ENCODE assay signal across 26 cellular contexts in the genomic region with DNA sequence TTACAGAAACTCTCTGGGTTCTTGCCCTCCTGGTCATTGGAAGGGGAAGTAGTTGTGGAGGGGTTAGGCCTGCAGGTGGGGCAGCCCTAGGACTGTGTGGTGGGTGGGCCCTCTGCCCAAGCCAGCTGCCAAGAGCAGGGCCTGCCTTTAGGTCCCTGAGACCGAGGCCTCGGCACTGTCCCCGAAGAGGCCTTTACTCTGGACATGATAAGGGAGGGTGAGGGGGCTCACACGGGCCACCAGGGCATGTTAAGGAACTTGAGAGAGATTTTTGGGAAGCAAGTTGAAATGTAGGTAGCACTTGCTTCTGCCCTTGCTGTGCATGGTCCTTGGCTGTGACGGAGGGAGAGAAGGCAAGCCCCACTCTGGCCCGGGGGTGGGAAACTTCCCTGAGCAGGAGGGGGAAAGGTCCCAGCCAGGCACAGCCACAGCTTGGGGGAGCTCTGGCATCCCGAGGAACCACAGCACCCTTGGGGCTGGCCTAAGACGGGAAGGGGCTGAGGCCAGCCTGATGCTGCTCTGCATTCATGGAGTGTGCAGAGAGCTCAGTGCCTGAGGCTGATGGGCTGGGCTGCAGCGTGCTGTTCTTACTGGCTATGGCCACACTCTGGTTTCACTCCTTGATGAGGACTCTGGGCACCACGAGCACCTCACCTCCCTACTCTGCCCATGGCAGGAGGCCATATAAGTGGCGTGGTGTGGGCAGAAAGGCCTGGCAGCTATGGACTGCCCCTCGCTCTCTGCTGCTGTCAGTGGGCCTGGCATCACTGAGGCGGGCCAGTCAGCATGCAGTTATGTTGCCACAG. TPM values are rescaled to one million over a fixed set of nuclear protein-coding genes. Genes with fewer than 3 reads are reported as not detected.
A peak's percentile ranks its signal among the peaks of the same experiment; 100 is the strongest.
DNase-seq lines count a peak whose midpoint lies in the region; ATAC-seq and TF ChIP-seq lines count a peak whose summit lies in the region.
"Had no signal": no experiment of that assay in that cellular context is flagged by ENCODE, and none has a peak within 500 bp of the region (broad histone marks: within the 10 kb centered on the region; RNA-seq: fewer than 3 reads in every experiment).

No MANE protein-coding gene starts in this region.

- peaks cover 96% of the 10 kb centered on the region for H3K36me3 ChIP-seq in HAP-1 (replicated peaks)

- no peak overlapping the region for H3K4me3 ChIP-seq in HAP-1
- H3K4me3 ChIP-seq: body of pancreas, GM12878, prostate gland had no signal

- peak overlapping the region; percentile 2 for H3K27ac Mint-ChIP-seq in activated CD4-positive, alpha-beta T cell treated with anti-CD3 and anti-CD28 coated beads, Interleukin-2, amount 10 ng/mL, durations not matched to agents 24 days and 14 days
- H3K27ac Mint-ChIP-seq in CD4-positive, alpha-beta T cell, result peak overlapping the region; percentile 51
- H3K27ac Mint-ChIP-seq in activated naive CD8-positive, alpha-beta T cell treated with anti-CD3 and anti-CD28 coated beads, Interleukin-2, amount 10 ng/mL, durations not matched to agents 7 days and 5 days, result peak overlapping the region; percentile 33
- peak overlapping the region in 9 of 10 donors; percentile 19 to 90 (median 52) for H3K27ac Mint-ChIP-seq in naive thymus-derived CD8-positive, alpha-beta T cell
- H3K27ac Mint-ChIP-seq: memory B cell, nephron had no signal

- DNase-seq in activated CD4-positive, alpha-beta T cell treated with anti-CD3 and anti-CD28 coated beads, Interleukin-2, amount 10 ng/mL, durations not matched to agents 24 days and 14 days, result no peak
- DNase-seq in activated CD4-positive, alpha-beta T cell treated with anti-CD3 and anti-CD28 coated beads for 1 hour, result no peak
- DNase-seq in CD4-positive, alpha-beta T cell, result no peak
- no peak for DNase-seq in activated naive CD8-positive, alpha-beta T cell treated with anti-CD3 and anti-CD28 coated beads, Interleukin-2, amount 10 ng/mL, durations not matched to agents 7 days and 5 days
- DNase-seq in naive thymus-derived CD8-positive, alpha-beta T cell, result peak in 1 of 10 donors; percentile 51
- DNase-seq in AG20443 (ENCODE audit: low spot score), result no peak
- DNase-seq in foreskin melanocyte, result no peak
- DNase-seq in HAP-1 (ENCODE audit: low spot score in 2 of 2), result no peak
- DNase-seq: activated B cell treated with CpG ODN at 0.5 μM for 24 hours; activated naive CD4-positive, alpha-beta T cell treated with Interleukin-2 at 50 U/mL for 16 hours; body of pancreas; MM.1S; NCI-H748 treated with DMSO at 0.1 percent for 48 hours; SIG-M5; small intestine; stimulated activated CD4-positive, alpha-beta T cell treated with anti-CD3 and anti-CD28 coated beads, Interleukin-4, amount 100 ng/mL, for 24 hours had no signal

- ATAC-seq in CD4-positive, alpha-beta T cell (ENCODE audit: poor library complexity), result no peak
- no peak for ATAC-seq in activated naive CD8-positive, alpha-beta T cell treated with anti-CD3 and anti-CD28 coated beads, Interleukin-2, amount 10 ng/mL, durations not matched to agents 7 days and 5 days (ENCODE audit: low read depth)
- ATAC-seq in naive thymus-derived CD8-positive, alpha-beta T cell, result no peak
- ATAC-seq: body of pancreas, GM12878 had no signal

- H3K4me1 Mint-ChIP-seq in activated CD4-positive, alpha-beta T cell treated with anti-CD3 and anti-CD28 coated beads, Interleukin-2, amount 10 ng/mL, durations not matched to agents 24 days and 14 days, result peaks cover 19% of the 10 kb centered on the region
- peaks cover 11% of the 10 kb centered on the region for H3K4me1 Mint-ChIP-seq in CD4-positive, alpha-beta T cell (ENCODE audit: low read depth)
- H3K4me1 Mint-ChIP-seq in activated naive CD8-positive, alpha-beta T cell treated with anti-CD3 and anti-CD28 coated beads, Interleukin-2, amount 10 ng/mL, durations not matched to agents 7 days and 5 days, result peaks cover 20% of the 10 kb centered on the region
- peaks cover 7 to 29% (median 16%) of the 10 kb centered on the region in 4 donors for H3K4me1 Mint-ChIP-seq in naive thymus-derived CD8-positive, alpha-beta T cell

- H3K27me3 Mint-ChIP-seq in activated CD4-positive, alpha-beta T cell treated with anti-CD3 and anti-CD28 coated beads, Interleukin-2, amount 10 ng/mL, durations not matched to agents 24 days and 14 days, result no peaks in the 10 kb centered on the region
- no peaks in the 10 kb centered on the region for H3K27me3 Mint-ChIP-seq in CD4-positive, alpha-beta T cell
- H3K27me3 Mint-ChIP-seq in activated naive CD8-positive, alpha-beta T cell treated with anti-CD3 and anti-CD28 coated beads, Interleukin-2, amount 10 ng/mL, durations not matched to agents 7 days and 5 days, result no peaks in the 10 kb centered on the region
- H3K27me3 Mint-ChIP-seq in naive thymus-derived CD8-positive, alpha-beta T cell, result no peaks in the 10 kb centered on the region
- H3K27me3 Mint-ChIP-seq: activated B cell treated with CpG ODN at 0.5 μM for 24 hours, IgD-negative memory B cell, memory B cell had no signal

- in situ Hi-C loops in HAP-1 (cut with MboI; ENCODE audit: low sequenced_read_pairs), result no loop called here

- no peaks in the 10 kb centered on the region for H3K27me3 ChIP-seq in CD4-positive, alpha-beta T cell (ENCODE audit: control insufficient read depth, insufficient read depth, low read length)
- H3K27me3 ChIP-seq in HAP-1 (ENCODE audit: low read depth), result no peaks in the 10 kb centered on the region
- H3K27me3 ChIP-seq: body of pancreas had no signal

- peaks cover 1% of the 10 kb centered on the region; the same call in 1 of the 2 replicates for H3K4me1 ChIP-seq in HAP-1
- H3K4me1 ChIP-seq: prostate gland had no signal

- H3K9me3 ChIP-seq in CD4-positive, alpha-beta T cell (ENCODE audit: control insufficient read depth, low read length), result no peaks in the 10 kb centered on the region
- no peaks in the 10 kb centered on the region for H3K9me3 ChIP-seq in HAP-1
- H3K9me3 ChIP-seq: body of pancreas, prostate gland had no signal

- TF ChIP-seq CTCF in CD4-positive, alpha-beta T cell (IDR thresholded peaks at IDR 0.05), result no peak

- POLR2A ChIA-PET in CD4-positive, alpha-beta T cell (lab: Charles Lee), result no interaction called here
- POLR2A ChIA-PET in activated naive CD8-positive, alpha-beta T cell treated with anti-CD3 and anti-CD28 coated beads, Interleukin-2, amount 10 ng/mL, durations not matched to agents 7 days and 5 days (lab: Charles Lee), result interaction anchor here (1.4 to 2.3 kb wide), 2 partner anchors 9 to 12 kb away, joined by 4 to 6 read pairs; a partner anchor contains a TSS
- POLR2A ChIA-PET in naive thymus-derived CD8-positive, alpha-beta T cell (lab: Charles Lee), result interaction anchor here (0.9 to 1.3 kb wide), 2 partner anchors 9 to 29 kb away, joined by 3 to 4 read pairs; a partner anchor contains a TSS

- H3K9me3 Mint-ChIP-seq in activated CD4-positive, alpha-beta T cell treated with anti-CD3 and anti-CD28 coated beads, Interleukin-2, amount 10 ng/mL, durations not matched to agents 24 days and 14 days, result no peaks in the 10 kb centered on the region
- no peaks in the 10 kb centered on the region for H3K9me3 Mint-ChIP-seq in CD4-positive, alpha-beta T cell
- no peaks in the 10 kb centered on the region for H3K9me3 Mint-ChIP-seq in activated naive CD8-positive, alpha-beta T cell treated with anti-CD3 and anti-CD28 coated beads, Interleukin-2, amount 10 ng/mL, durations not matched to agents 7 days and 5 days
- H3K9me3 Mint-ChIP-seq in naive thymus-derived CD8-positive, alpha-beta T cell, result no peaks in the 10 kb centered on the region
- H3K9me3 Mint-ChIP-seq: activated B cell treated with CpG ODN at 0.5 μM for 24 hours, IgD-negative memory B cell, memory B cell, nephron had no signal

- H3K36me3 Mint-ChIP-seq in activated CD4-positive, alpha-beta T cell treated with anti-CD3 and anti-CD28 coated beads, Interleukin-2, amount 10 ng/mL, durations not matched to agents 24 days and 14 days (ENCODE audit: low read depth), result peaks cover 50% of the 10 kb centered on the region
- peaks cover 63% of the 10 kb centered on the region for H3K36me3 Mint-ChIP-seq in CD4-positive, alpha-beta T cell (ENCODE audit: low read depth)
- peaks cover 6% of the 10 kb centered on the region for H3K36me3 Mint-ChIP-seq in activated naive CD8-positive, alpha-beta T cell treated with anti-CD3 and anti-CD28 coated beads, Interleukin-2, amount 10 ng/mL, durations not matched to agents 7 days and 5 days
- H3K36me3 Mint-ChIP-seq in naive thymus-derived CD8-positive, alpha-beta T cell, result peaks cover 0 to 47% (median 2%) of the 10 kb centered on the region in 3 donors
- H3K36me3 Mint-ChIP-seq: IgD-negative memory B cell had no signal

- no peak overlapping the region for H3K4me3 Mint-ChIP-seq in activated CD4-positive, alpha-beta T cell treated with anti-CD3 and anti-CD28 coated beads, Interleukin-2, amount 10 ng/mL, durations not matched to agents 24 days and 14 days
- no peak overlapping the region for H3K4me3 Mint-ChIP-seq in CD4-positive, alpha-beta T cell
- no peak overlapping the region for H3K4me3 Mint-ChIP-seq in activated naive CD8-positive, alpha-beta T cell treated with anti-CD3 and anti-CD28 coated beads, Interleukin-2, amount 10 ng/mL, durations not matched to agents 7 days and 5 days
- no peak overlapping the region for H3K4me3 Mint-ChIP-seq in naive thymus-derived CD8-positive, alpha-beta T cell
- H3K4me3 Mint-ChIP-seq: activated B cell treated with CpG ODN at 0.5 μM for 24 hours, IgD-negative memory B cell, memory B cell, nephron had no signal

- CTCF ChIA-PET in CD4-positive, alpha-beta T cell (lab: Charles Lee), result no interaction called here

- H3K27ac ChIP-seq in CD4-positive, alpha-beta T cell (ENCODE audit: low read depth, low read length), result no peak overlapping the region
- H3K27ac ChIP-seq: body of pancreas, C4-2B, HL-60, prostate gland had no signal

- intact Hi-C loops in activated CD4-positive, alpha-beta T cell treated with anti-CD3 and anti-CD28 coated beads, Interleukin-2, amount 10 ng/mL, durations not matched to agents 24 days and 14 days (cut with micrococcal nuclease), result no loop called here
- intact Hi-C loops in CD4-positive, alpha-beta T cell (cut with DNase I, micrococcal nuclease), result loop anchor here in 1 of 2 experiments (10.0 kb wide), 1 partner anchor 813 kb away; a partner anchor contains a TSS

RNA-seq across cellular contexts. Expression of a gene that starts 7.8 kb away (rescaled TPM):
- 488 and 500 TPM in 2 replicates for total RNA-seq in activated CD4-positive, alpha-beta T cell treated with anti-CD3 and anti-CD28 coated beads, Interleukin-2, amount 10 ng/mL, durations not matched to agents 24 days and 14 days
- 10 to 100 TPM; 68.1 to 72.1 TPM for total RNA-seq in CD4-positive, alpha-beta T cell
- 100 to 1,000 TPM; 190 to 203 TPM for total RNA-seq in activated naive CD8-positive, alpha-beta T cell treated with anti-CD3 and anti-CD28 coated beads, Interleukin-2, amount 10 ng/mL, durations not matched to agents 7 days and 5 days
- 10 to 100 TPM; 64.0 to 67.0 TPM for total RNA-seq in naive thymus-derived CD8-positive, alpha-beta T cell
- 100 to 1,000 TPM in 1 of 3 donors, 10 to 100 TPM in 2; 72.5 to 106 (median 92.7) TPM for polyA plus RNA-seq in naive thymus-derived CD8-positive, alpha-beta T cell

RNA-seq across cellular contexts. Expression of a gene that starts 8.9 kb away (rescaled TPM):
- total RNA-seq in activated CD4-positive, alpha-beta T cell treated with anti-CD3 and anti-CD28 coated beads, Interleukin-2, amount 10 ng/mL, durations not matched to agents 24 days and 14 days, result 125 and 135 TPM in 2 replicates
- total RNA-seq in CD4-positive, alpha-beta T cell, result 10 to 100 TPM; 79.3 to 84.2 TPM
- total RNA-seq in activated naive CD8-positive, alpha-beta T cell treated with anti-CD3 and anti-CD28 coated beads, Interleukin-2, amount 10 ng/mL, durations not matched to agents 7 days and 5 days, result 100 to 1,000 TPM; 107 to 118 TPM
- 100 to 1,000 TPM; 120 to 123 TPM for total RNA-seq in naive thymus-derived CD8-positive, alpha-beta T cell
- 10 to 100 TPM; 24.8 to 36.8 (median 32.5) TPM for polyA plus RNA-seq in naive thymus-derived CD8-positive, alpha-beta T cell

RNA-seq across cellular contexts. Expression of a gene that starts 23.4 kb away (rescaled TPM):
- total RNA-seq in activated CD4-positive, alpha-beta T cell treated with anti-CD3 and anti-CD28 coated beads, Interleukin-2, amount 10 ng/mL, durations not matched to agents 24 days and 14 days, result 95.2 and 100 TPM in 2 replicates
- 10 to 100 TPM; 44.9 to 49.3 TPM for total RNA-seq in CD4-positive, alpha-beta T cell
- 10 to 100 TPM; 64.1 to 66.9 TPM for total RNA-seq in activated naive CD8-positive, alpha-beta T cell treated with anti-CD3 and anti-CD28 coated beads, Interleukin-2, amount 10 ng/mL, durations not matched to agents 7 days and 5 days
- 10 to 100 TPM; 93.5 to 99.2 TPM for total RNA-seq in naive thymus-derived CD8-positive, alpha-beta T cell
- 1 to 10 TPM; 1.4 to 4.6 (median 2.6) TPM for polyA plus RNA-seq in naive thymus-derived CD8-positive, alpha-beta T cell

RNA-seq across cellular contexts. Expression of a gene that starts 28.1 kb away (rescaled TPM):
- total RNA-seq in activated CD4-positive, alpha-beta T cell treated with anti-CD3 and anti-CD28 coated beads, Interleukin-2, amount 10 ng/mL, durations not matched to agents 24 days and 14 days, result 73.2 and 74.2 TPM in 2 replicates
- 10 to 100 TPM; 17.8 to 18.5 TPM for total RNA-seq in CD4-positive, alpha-beta T cell
- 10 to 100 TPM; 54.3 to 54.5 TPM for total RNA-seq in activated naive CD8-positive, alpha-beta T cell treated with anti-CD3 and anti-CD28 coated beads, Interleukin-2, amount 10 ng/mL, durations not matched to agents 7 days and 5 days
- total RNA-seq in naive thymus-derived CD8-positive, alpha-beta T cell, result 10 to 100 TPM; 51.3 to 53.3 TPM
- 1 to 10 TPM; 4.0 to 6.0 (median 4.4) TPM for polyA plus RNA-seq in naive thymus-derived CD8-positive, alpha-beta T cell

RNA-seq across cellular contexts. Expression of a gene that starts 42.7 kb away (rescaled TPM):
- total RNA-seq in activated CD4-positive, alpha-beta T cell treated with anti-CD3 and anti-CD28 coated beads, Interleukin-2, amount 10 ng/mL, durations not matched to agents 24 days and 14 days, result 0.14 TPM in 1 of 2 replicates, not detected in the other
- not detected for total RNA-seq in CD4-positive, alpha-beta T cell
- total RNA-seq in activated naive CD8-positive, alpha-beta T cell treated with anti-CD3 and anti-CD28 coated beads, Interleukin-2, amount 10 ng/mL, durations not matched to agents 7 days and 5 days, result under 1 TPM in 1 of 2 experiments, not detected in 1; 0.51 TPM
- total RNA-seq in naive thymus-derived CD8-positive, alpha-beta T cell, result not detected
- not detected for polyA plus RNA-seq in naive thymus-derived CD8-positive, alpha-beta T cell
- total RNA-seq: A673, activated B cell treated with CpG ODN at 0.5 μM for 24 hours, body of pancreas, GM12878, OCI-LY7 had no signal
- polyA plus RNA-seq: GM12878, IgD-negative memory B cell, keratinocyte had no signal

Comparison
In these comparisons a context has a peak if more than half of its experiments do, and no peak if none do; other contexts are left out.
1. H3K27ac Mint-ChIP-seq: peak in every context shown above with its lines; median percentile 52 in naive thymus-derived CD8-positive, alpha-beta T cell; 51 in CD4-positive, alpha-beta T cell; 33 in activated naive CD8-positive, alpha-beta T cell treated with anti-CD3 and anti-CD28 coated beads, Interleukin-2, amount 10 ng/mL, durations not matched to agents 7 days and 5 days; 2 in activated CD4-positive, alpha-beta T cell treated with anti-CD3 and anti-CD28 coated beads, Interleukin-2, amount 10 ng/mL, durations not matched to agents 24 days and 14 days.